ENCODE assay signal across 8 cellular contexts in genomic region chr11:69295995-69296889, GRCh38. TPM values are rescaled to one million over a fixed set of nuclear protein-coding genes. Genes with fewer than 3 reads are reported as not detected.
DNase-seq lines count a peak whose midpoint lies in the region; ATAC-seq, FAIRE-seq and TF ChIP-seq lines count a peak whose summit lies in the region.

No MANE protein-coding gene starts in this region.

- TF ChIP-seq CTCF in endothelial cell (IDR thresholded peaks at IDR 0.05; ENCODE audit: unreplicated experiment) = no peak

- FAIRE-seq in urothelium cell line (lab: Jason Lieb, UNC) = no peak

- H3K27ac ChIP-seq in CD4-positive, CD25-positive, alpha-beta regulatory T cell (ENCODE audit: insufficient read depth, low read length, poor library complexity, severe bottlenecking) = peak overlapping the region; percentile 8
- H3K27ac ChIP-seq in caudate nucleus (ENCODE audit: low read depth, low read length) = peak overlapping the region; percentile 46

- peak overlapping the region in 1 of 3 donors; percentile 49 for H3K27ac Mint-ChIP-seq in CD4-positive, CD25-positive, alpha-beta regulatory T cell
- H3K27ac Mint-ChIP-seq in naive B cell (peak overlapping the region; percentile 96 to 100 (median 99)), endothelial cell (ENCODE audit: unreplicated experiment) (no peak overlapping the region)

- peaks cover 41% of the 10 kb centered on the region for H3K4me1 ChIP-seq in CD4-positive, CD25-positive, alpha-beta regulatory T cell (ENCODE audit: control insufficient read depth, insufficient read depth, low read length, poor library complexity, severe bottlenecking)

- H3K4me3 Mint-ChIP-seq in CD4-positive, CD25-positive, alpha-beta regulatory T cell = peak overlapping the region; percentile 46 to 91 (median 82)
- H3K4me3 Mint-ChIP-seq in naive B cell = peak overlapping the region; percentile 55 to 96 (median 84)
- no peak overlapping the region for H3K4me3 Mint-ChIP-seq in endothelial cell (ENCODE audit: unreplicated experiment)

- H3K36me3 Mint-ChIP-seq in CD4-positive, CD25-positive, alpha-beta regulatory T cell = no peaks in the 10 kb centered on the region
- H3K36me3 Mint-ChIP-seq in naive B cell = no peaks in the 10 kb centered on the region
- H3K36me3 Mint-ChIP-seq in endothelial cell (ENCODE audit: low read depth, unreplicated experiment) = peaks cover 7% of the 10 kb centered on the region

- H3K9me3 ChIP-seq in CD4-positive, CD25-positive, alpha-beta regulatory T cell (ENCODE audit: control insufficient read depth in 2 of 2, low read length in 2 of 2) = no peaks in the 10 kb centered on the region

- H3K27me3 ChIP-seq in CD4-positive, CD25-positive, alpha-beta regulatory T cell (ENCODE audit: control insufficient read depth, insufficient read depth, low read length) = no peaks in the 10 kb centered on the region

- peaks cover 0 to 2% (median 0%) of the 10 kb centered on the region in 7 donors for H3K9me3 Mint-ChIP-seq in CD4-positive, CD25-positive, alpha-beta regulatory T cell
- H3K9me3 Mint-ChIP-seq in naive B cell = peaks cover 0 to 4% (median 0%) of the 10 kb centered on the region in 7 donors
- H3K9me3 Mint-ChIP-seq in endothelial cell (ENCODE audit: unreplicated experiment) = no peaks in the 10 kb centered on the region

- peak overlapping the region; percentile 50 for H3K4me3 ChIP-seq in CD4-positive, CD25-positive, alpha-beta regulatory T cell (ENCODE audit: low read depth, low read length)

- DNase-seq in CD4-positive, CD25-positive, alpha-beta regulatory T cell = no peak
- peak; percentile 95 for DNase-seq in MV-4-11 (lab: John Stamatoyannopoulos, UW)
- peak in 1 of 61 donors; percentile 8 for DNase-seq in caudate nucleus (lab: John Stamatoyannopoulos, UW)
- DNase-seq in naive B cell = peak; percentile 60
- no peak for DNase-seq in urothelium cell line (ENCODE audit: low spot score)
- no peak for DNase-seq in NAMALWA (ENCODE audit: low spot score)
- no peak for DNase-seq in endothelial cell (ENCODE audit: low spot score)

- H3K27me3 Mint-ChIP-seq in CD4-positive, CD25-positive, alpha-beta regulatory T cell = no peaks in the 10 kb centered on the region
- H3K27me3 Mint-ChIP-seq in naive B cell = no peaks in the 10 kb centered on the region
- H3K27me3 Mint-ChIP-seq in endothelial cell (ENCODE audit: unreplicated experiment) = peaks cover 16% of the 10 kb centered on the region

- no peaks in the 10 kb centered on the region for H3K36me3 ChIP-seq in CD4-positive, CD25-positive, alpha-beta regulatory T cell (ENCODE audit: control insufficient read depth, insufficient read depth, low read length)

- H3K4me1 Mint-ChIP-seq in CD4-positive, CD25-positive, alpha-beta regulatory T cell = peaks cover 4 to 63% (median 21%) of the 10 kb centered on the region in 4 donors
- H3K4me1 Mint-ChIP-seq in naive B cell (peaks cover 55 to 87% (median 82%) of the 10 kb centered on the region in 3 donors), endothelial cell (ENCODE audit: unreplicated experiment) (peaks cover 6% of the 10 kb centered on the region)

- no peak for ATAC-seq in CD4-positive, CD25-positive, alpha-beta regulatory T cell (ENCODE audit: low read depth in 2 of 2)
- ATAC-seq in naive B cell (ENCODE audit: low read depth in 2 of 2) (peak in 1 of 2 donors; percentile 8), HG02571 (IDR thresholded peaks at IDR 0.05; ENCODE audit: unreplicated experiment) (no peak)

RNA-seq across cellular contexts. Expression of gene MYEOV, which starts 2.3 kb away (rescaled TPM):
- total RNA-seq in CD4-positive, CD25-positive, alpha-beta regulatory T cell = 1.0 TPM
- not detected for polyA plus RNA-seq in CD4-positive, CD25-positive, alpha-beta regulatory T cell
- polyA plus RNA-seq in naive B cell (ENCODE audit: low read depth in 6 of 6) = under 1 TPM in 1 of 6 donors, not detected in 5; 0.25 TPM
- not detected for total RNA-seq in endothelial cell (ENCODE audit: unreplicated experiment)

Comparison
In these comparisons a context has a peak if more than half of its experiments do, and no peak if none do; other contexts are left out.
1. DNase-seq: peak in MV-4-11 (single experiment) and naive B cell (single experiment); none in CD4-positive, CD25-positive, alpha-beta regulatory T cell (0 of 3), urothelium cell line (single experiment), NAMALWA (single experiment) and endothelial cell (single experiment).